36 cellular contexts compared by ENCODE assay signal in genomic region chr7:92820191-92820590, GRCh38. TPM values are rescaled to one million over a fixed set of nuclear protein-coding genes. Genes with fewer than 3 reads are reported as not detected.
DNase-seq lines count a peak whose midpoint lies in the region; ATAC-seq, FAIRE-seq and TF ChIP-seq lines count a peak whose summit lies in the region.
"Had no signal": no experiment of that assay in that cellular context is flagged by ENCODE, and none has a peak within 500 bp of the region (broad histone marks: within the 10 kb centered on the region; RNA-seq: fewer than 3 reads in every experiment).

No MANE protein-coding gene starts in this region.

- H3K4ac ChIP-seq in mesenchymal stem cell (ENCODE audit: low read depth in 1 of 2, low read length in 2 of 2), result no peak overlapping the region

- POLR2A ChIA-PET in Panc1 (lab: Charles Lee), result no interaction called here
- POLR2A ChIA-PET in naive thymus-derived CD4-positive, alpha-beta T cell (lab: Charles Lee), result interaction anchor here (0.8 to 1.0 kb wide), 2 partner anchors 13 to 122 kb away, joined by 3 to 4 read pairs; no protein-coding TSS in a partner anchor
- POLR2A ChIA-PET in CD8-positive, alpha-beta T cell (lab: Charles Lee), result no interaction called here

- H3K18ac ChIP-seq in mesenchymal stem cell (ENCODE audit: low read depth in 1 of 2, low read length in 2 of 2), result no peak overlapping the region

- H3K4me2 ChIP-seq in mesenchymal stem cell (ENCODE audit: low read length, poor library complexity, severe bottlenecking), result no peak overlapping the region
- H3K4me2 ChIP-seq: neural progenitor cell, PC-9 had no signal

- no peak overlapping the region for H2BK15ac ChIP-seq in mesenchymal stem cell (ENCODE audit: low read depth, poor library complexity, severe bottlenecking)

- TF ChIP-seq CTCF in Panc1 (IDR thresholded peaks at IDR 0.05), result no peak
- no peak for TF ChIP-seq CTCF in CD8-positive, alpha-beta T cell (IDR thresholded peaks at IDR 0.05)

- H3K9me3 ChIP-seq in Panc1 (ENCODE audit: control insufficient read depth, insufficient read depth, low read depth, low read length), result peaks cover 34% of the 10 kb centered on the region
- peaks cover 9% of the 10 kb centered on the region for H3K9me3 ChIP-seq in mesenchymal stem cell (ENCODE audit: control insufficient read depth, low read length)
- no peaks in the 10 kb centered on the region for H3K9me3 ChIP-seq in naive thymus-derived CD4-positive, alpha-beta T cell (ENCODE audit: control insufficient read depth in 2 of 3, low read length in 3 of 3)
- H3K9me3 ChIP-seq in CD8-positive, alpha-beta T cell (ENCODE audit: low read length), result no peaks in the 10 kb centered on the region
- H3K9me3 ChIP-seq: colonic mucosa had no signal

- no peak overlapping the region for H4K91ac ChIP-seq in mesenchymal stem cell (ENCODE audit: low read length)

- H3K27me3 Mint-ChIP-seq in activated naive CD4-positive, alpha-beta T cell treated with anti-CD3 and anti-CD28 coated beads for 36 hours (ENCODE audit: low read depth), result no peaks in the 10 kb centered on the region
- H3K27me3 Mint-ChIP-seq in naive thymus-derived CD4-positive, alpha-beta T cell, result no peaks in the 10 kb centered on the region
- H3K27me3 Mint-ChIP-seq in CD8-positive, alpha-beta T cell (ENCODE audit: low read depth), result no peaks in the 10 kb centered on the region
- H3K27me3 Mint-ChIP-seq: activated naive CD4-positive, alpha-beta T cell treated with anti-CD3 and anti-CD28 coated beads, Interleukin-2, amount 10 ng/mL, durations not matched to agents 7 days and 5 days; B cell; CD8-positive, alpha-beta memory T cell had no signal

- no TSS peak for BruUV-seq in Panc1 (replicated peaks; lab: Mats Ljungman, UMichigan)

- H2BK120ac ChIP-seq in mesenchymal stem cell (ENCODE audit: low read depth, low read length), result no peak overlapping the region

- H3K23ac ChIP-seq in mesenchymal stem cell (ENCODE audit: low read length in 2 of 2), result no peak overlapping the region

- H2AK5ac ChIP-seq in mesenchymal stem cell (ENCODE audit: low read length, severe bottlenecking), result no peak overlapping the region

- FAIRE-seq in H54 (lab: Jason Lieb, UNC), result peak; percentile 71
- FAIRE-seq: GM18507, H1, HTR-8/SVneo had no signal

- peak overlapping the region; percentile 52 for H3K27ac Mint-ChIP-seq in activated naive CD4-positive, alpha-beta T cell treated with anti-CD3 and anti-CD28 coated beads for 36 hours
- no peak overlapping the region for H3K27ac Mint-ChIP-seq in activated naive CD4-positive, alpha-beta T cell treated with anti-CD3 and anti-CD28 coated beads, Interleukin-2, amount 50 U/mL, for 72 hours
- no peak overlapping the region for H3K27ac Mint-ChIP-seq in naive thymus-derived CD4-positive, alpha-beta T cell
- no peak overlapping the region for H3K27ac Mint-ChIP-seq in CD8-positive, alpha-beta T cell
- H3K27ac Mint-ChIP-seq: activated naive CD4-positive, alpha-beta T cell treated with anti-CD3 and anti-CD28 coated beads, Interleukin-2, amount 10 ng/mL, durations not matched to agents 7 days and 5 days; B cell; neural progenitor cell had no signal

- intact Hi-C loops in activated naive CD4-positive, alpha-beta T cell treated with anti-CD3 and anti-CD28 coated beads for 36 hours (cut with micrococcal nuclease), result no loop called here
- intact Hi-C loops in Panc1 (cut with micrococcal nuclease; ENCODE audit: unreplicated experiment), result no loop called here
- intact Hi-C loops in naive thymus-derived CD4-positive, alpha-beta T cell (cut with micrococcal nuclease), result no loop called here
- intact Hi-C loops in CD8-positive, alpha-beta T cell (cut with DNase I, micrococcal nuclease), result no loop called here

- no peak overlapping the region for H2AFZ ChIP-seq in mesenchymal stem cell (ENCODE audit: low read depth, low read length)
- H2AFZ ChIP-seq: neural progenitor cell, PC-9 had no signal

- H3K4me1 Mint-ChIP-seq in activated naive CD4-positive, alpha-beta T cell treated with anti-CD3 and anti-CD28 coated beads for 36 hours (ENCODE audit: low read depth), result peaks cover 77% of the 10 kb centered on the region
- H3K4me1 Mint-ChIP-seq in naive thymus-derived CD4-positive, alpha-beta T cell, result peaks cover 21 to 71% (median 55%) of the 10 kb centered on the region in 7 donors
- peaks cover 55% of the 10 kb centered on the region for H3K4me1 Mint-ChIP-seq in CD8-positive, alpha-beta T cell (ENCODE audit: low read depth)
- H3K4me1 Mint-ChIP-seq: neural progenitor cell had no signal

- H3K14ac ChIP-seq in mesenchymal stem cell (ENCODE audit: low read length in 2 of 2), result no peak overlapping the region

- DNase-seq in activated naive CD4-positive, alpha-beta T cell treated with anti-CD3 and anti-CD28 coated beads for 36 hours, result no peak
- no peak for DNase-seq in activated naive CD4-positive, alpha-beta T cell treated with anti-CD3 and anti-CD28 coated beads, Interleukin-2, amount 50 U/mL, for 72 hours (ENCODE audit: low spot score in 2 of 2)
- DNase-seq in H54 (ENCODE audit: insufficient read length, low spot score), result no peak
- DNase-seq in Panc1 (ENCODE audit: low read depth, low spot score), result no peak
- peak; percentile 24 for DNase-seq in mesenchymal stem cell
- DNase-seq in naive thymus-derived CD4-positive, alpha-beta T cell, result no peak
- no peak for DNase-seq in CD8-positive, alpha-beta T cell
- no peak for DNase-seq in superior temporal gyrus (ENCODE audit: extremely low spot score)
- DNase-seq: ACHN; activated CD4-positive, alpha-beta T cell treated with anti-CD3 and anti-CD28 coated beads for 4 hours; activated naive CD4-positive, alpha-beta T cell treated with anti-CD3 and anti-CD28 coated beads, Interleukin-2, amount 10 ng/mL, durations not matched to agents 7 days and 5 days; activated T-cell treated with anti-CD3 and anti-CD28 coated beads, Interleukin-2, amount 50 U/mL, for 4 hours; aorta; CD8-positive, alpha-beta memory T cell; colonic mucosa; DMS 273 treated with DMSO at 0.1 percent for 48 hours; effector CD4-positive, alpha-beta T cell; hypothalamus; KBM-7; left cardiac atrium; NCI-H1417 treated with DMSO at 0.1 percent for 48 hours; NCI-H2081; NCI-H526; NK-92 treated with Interleukin-12 subunit alpha and Interleukin-12 subunit beta, amount 100 ng/mL, for 24 hours; PC-9; right cardiac atrium; spleen; stimulated activated CD8-positive, alpha-beta memory T cell treated with anti-CD3 and anti-CD28 coated beads, Interleukin-4, amount 100 ng/mL, for 48 hours; trophoblast cell had no signal

- peaks cover 40% of the 10 kb centered on the region for H3K36me3 Mint-ChIP-seq in activated naive CD4-positive, alpha-beta T cell treated with anti-CD3 and anti-CD28 coated beads for 36 hours (ENCODE audit: low read depth)
- H3K36me3 Mint-ChIP-seq in activated naive CD4-positive, alpha-beta T cell treated with anti-CD3 and anti-CD28 coated beads, Interleukin-2, amount 50 U/mL, for 72 hours, result peaks cover 26 to 61% of the 10 kb centered on the region in 2 donors
- peaks cover 6 to 53% (median 27%) of the 10 kb centered on the region in 5 donors for H3K36me3 Mint-ChIP-seq in naive thymus-derived CD4-positive, alpha-beta T cell
- peaks cover 14% of the 10 kb centered on the region for H3K36me3 Mint-ChIP-seq in CD8-positive, alpha-beta T cell

- H3K27ac ChIP-seq in Panc1 (ENCODE audit: low read length) (peak overlapping the region; percentile 54), mesenchymal stem cell (ENCODE audit: low read length, poor library complexity, severe bottlenecking) (no peak overlapping the region)
- H3K27ac ChIP-seq in naive thymus-derived CD4-positive, alpha-beta T cell (ENCODE audit: low read depth, low read length), result no peak overlapping the region
- H3K27ac ChIP-seq in CD8-positive, alpha-beta T cell (ENCODE audit: low read depth, low read length), result no peak overlapping the region
- H3K27ac ChIP-seq: colonic mucosa, neural progenitor cell, PC-9, spleen had no signal

- in situ Hi-C loops in Panc1 (cut with HindIII; ENCODE audit: low pct_unique_long_range_greater_than_20kb, low sequenced_read_pairs), result no loop called here

- H3K27me3 ChIP-seq in Panc1 (ENCODE audit: control insufficient read depth, insufficient read depth, low read length) (no peaks in the 10 kb centered on the region), mesenchymal stem cell (ENCODE audit: control insufficient read depth in 1 of 2, insufficient read depth in 1 of 2, low read length in 2 of 2) (no peaks in the 10 kb centered on the region)
- H3K27me3 ChIP-seq in naive thymus-derived CD4-positive, alpha-beta T cell (ENCODE audit: control insufficient read depth in 2 of 2, insufficient read depth in 2 of 2, low read length in 2 of 2), result no peaks in the 10 kb centered on the region
- no peaks in the 10 kb centered on the region for H3K27me3 ChIP-seq in CD8-positive, alpha-beta T cell (ENCODE audit: insufficient read depth, low read length)
- H3K27me3 ChIP-seq: colonic mucosa, neural progenitor cell, spleen had no signal

- H3K4me1 ChIP-seq in Panc1 (ENCODE audit: control insufficient read depth, insufficient read depth, low read length) (peaks cover 29% of the 10 kb centered on the region), mesenchymal stem cell (ENCODE audit: control insufficient read depth, insufficient read depth, low read depth, low read length) (peaks cover 2% of the 10 kb centered on the region)
- H3K4me1 ChIP-seq in naive thymus-derived CD4-positive, alpha-beta T cell (ENCODE audit: control insufficient read depth in 2 of 2, insufficient read depth in 2 of 2, low read length in 2 of 2), result peaks cover 5 to 7% of the 10 kb centered on the region in 2 donors
- no peaks in the 10 kb centered on the region for H3K4me1 ChIP-seq in CD8-positive, alpha-beta T cell (ENCODE audit: insufficient read depth, low read length)
- H3K4me1 ChIP-seq: colonic mucosa, neural progenitor cell had no signal

- no peak for ATAC-seq in activated naive CD4-positive, alpha-beta T cell treated with anti-CD3 and anti-CD28 coated beads, Interleukin-2, amount 50 U/mL, for 72 hours
- no peak for ATAC-seq in Panc1
- ATAC-seq in naive thymus-derived CD4-positive, alpha-beta T cell, result no peak
- no peak for ATAC-seq in CD8-positive, alpha-beta T cell
- ATAC-seq: activated T-cell treated with anti-CD3 and anti-CD28 coated beads, Interleukin-2, amount 50 U/mL, for 4 hours; left cardiac atrium; right cardiac atrium; Right ventricle myocardium inferior; SK-N-SH treated with all-trans-retinoic acid at 6 μM for 48 hours had no signal

- H4K8ac ChIP-seq in mesenchymal stem cell (ENCODE audit: low read length), result no peak overlapping the region

- WGBS in mesenchymal stem cell, result 71% methylated on average over 2 of the region's 3 CpGs

- peaks cover 15% of the 10 kb centered on the region for H3K9me3 Mint-ChIP-seq in activated naive CD4-positive, alpha-beta T cell treated with anti-CD3 and anti-CD28 coated beads for 36 hours
- H3K9me3 Mint-ChIP-seq in activated naive CD4-positive, alpha-beta T cell treated with anti-CD3 and anti-CD28 coated beads, Interleukin-2, amount 50 U/mL, for 72 hours, result peaks cover 0 to 15% of the 10 kb centered on the region in 2 donors
- H3K9me3 Mint-ChIP-seq in naive thymus-derived CD4-positive, alpha-beta T cell, result peaks cover 6 to 33% (median 19%) of the 10 kb centered on the region in 11 donors
- peaks cover 17% of the 10 kb centered on the region for H3K9me3 Mint-ChIP-seq in CD8-positive, alpha-beta T cell

- no peak overlapping the region for H2BK5ac ChIP-seq in mesenchymal stem cell (ENCODE audit: low read depth, low read length, poor library complexity, severe bottlenecking)

- H3K36me3 ChIP-seq in Panc1 (ENCODE audit: control insufficient read depth, insufficient read depth, low read length) (no peaks in the 10 kb centered on the region; the same call in 1 of the 2 replicates), mesenchymal stem cell (ENCODE audit: control insufficient read depth in 1 of 2, insufficient read depth in 2 of 2, low read depth in 1 of 2, low read length in 2 of 2) (no peaks in the 10 kb centered on the region)
- no peaks in the 10 kb centered on the region for H3K36me3 ChIP-seq in naive thymus-derived CD4-positive, alpha-beta T cell (ENCODE audit: control insufficient read depth in 2 of 3, insufficient read depth in 3 of 3, low read length in 3 of 3)
- no peaks in the 10 kb centered on the region for H3K36me3 ChIP-seq in CD8-positive, alpha-beta T cell (ENCODE audit: insufficient read depth, low read length)
- H3K36me3 ChIP-seq: colonic mucosa, neural progenitor cell, spleen had no signal

- no peaks in the 10 kb centered on the region for H3K79me1 ChIP-seq in mesenchymal stem cell (replicated peaks; ENCODE audit: low read length, poor library complexity, severe bottlenecking)

- CTCF ChIA-PET in activated naive CD4-positive, alpha-beta T cell treated with anti-CD3 and anti-CD28 coated beads for 36 hours (lab: Charles Lee), result interaction anchor here (1.2 to 1.7 kb wide), 3 partner anchors 9 to 92 kb away, joined by 3 to 9 read pairs (median 4); no protein-coding TSS in a partner anchor
- CTCF ChIA-PET in Panc1 (lab: Charles Lee), result no interaction called here
- CTCF ChIA-PET in naive thymus-derived CD4-positive, alpha-beta T cell (lab: Charles Lee), result interaction anchor here (1.3 to 3.3 kb wide), 2 partner anchors 11 to 13 kb away, joined by 3 to 7 read pairs; no protein-coding TSS in a partner anchor
- CTCF ChIA-PET in CD8-positive, alpha-beta T cell (lab: Charles Lee), result no interaction called here

- H3K9ac ChIP-seq in mesenchymal stem cell (ENCODE audit: low read length), result no peak overlapping the region
- H3K9ac ChIP-seq: neural progenitor cell had no signal

- no peak overlapping the region for H3K4me3 ChIP-seq in Panc1 (ENCODE audit: low read depth in 2 of 2, low read length in 2 of 2)
- H3K4me3 ChIP-seq in mesenchymal stem cell (ENCODE audit: insufficient read depth in 1 of 2, low read depth in 1 of 2, low read length in 2 of 2), result no peak overlapping the region
- H3K4me3 ChIP-seq in naive thymus-derived CD4-positive, alpha-beta T cell (ENCODE audit: low read length), result no peak overlapping the region
- no peak overlapping the region for H3K4me3 ChIP-seq in CD8-positive, alpha-beta T cell (ENCODE audit: low read depth, low read length)
- H3K4me3 ChIP-seq: colonic mucosa, neural progenitor cell, PC-9, spleen had no signal

- no peak overlapping the region for H3K4me3 Mint-ChIP-seq in activated naive CD4-positive, alpha-beta T cell treated with anti-CD3 and anti-CD28 coated beads for 36 hours
- peak overlapping the region in 3 of 10 donors; percentile 25 to 51 (median 33) for H3K4me3 Mint-ChIP-seq in naive thymus-derived CD4-positive, alpha-beta T cell
- H3K4me3 Mint-ChIP-seq in CD8-positive, alpha-beta T cell, result no peak overlapping the region
- H3K4me3 Mint-ChIP-seq: activated naive CD4-positive, alpha-beta T cell treated with anti-CD3 and anti-CD28 coated beads, Interleukin-2, amount 10 ng/mL, durations not matched to agents 7 days and 5 days; activated T-cell treated with anti-CD3 and anti-CD28 coated beads, Interleukin-2, amount 50 U/mL, for 4 hours; B cell; neural progenitor cell had no signal

- H2BK12ac ChIP-seq in mesenchymal stem cell (ENCODE audit: low read length in 2 of 2), result no peak overlapping the region

- no peak for TF ChIP-seq POLR2A in H54 (IDR thresholded peaks at IDR 0.05; ENCODE audit: low read depth, low read length)

RNA-seq across cellular contexts. Expression of gene CDK6, which starts 16.2 kb away (rescaled TPM):
- 100 to 1,000 TPM in 1 of 2 experiments, 10 to 100 TPM in 1; 99.4 to 101 TPM for total RNA-seq in activated naive CD4-positive, alpha-beta T cell treated with anti-CD3 and anti-CD28 coated beads for 36 hours
- total RNA-seq in activated naive CD4-positive, alpha-beta T cell treated with anti-CD3 and anti-CD28 coated beads, Interleukin-2, amount 50 U/mL, for 72 hours, result 100 to 1,000 TPM in 1 of 2 donors, 10 to 100 TPM in 1; 91.6 to 153 TPM
- total RNA-seq in Panc1 (2021; ENCODE audit: unreplicated experiment), result 57.4 TPM
- 8.6 TPM for polyA plus RNA-seq in Panc1 (2012; ENCODE audit: insufficient read length)
- polyA plus RNA-seq in mesenchymal stem cell (2013, experiment 1 of 2), result 14.4 TPM
- polyA plus RNA-seq in mesenchymal stem cell (2013, experiment 2 of 2), result 14.4 TPM
- 100 to 1,000 TPM in 1 of 5 experiments, 10 to 100 TPM in 4; 15.8 to 156 (median 61.9) TPM for total RNA-seq in naive thymus-derived CD4-positive, alpha-beta T cell
- polyA plus RNA-seq in naive thymus-derived CD4-positive, alpha-beta T cell, result 10 to 100 TPM; 30.0 to 36.8 TPM
- 10 to 100 TPM; 15.9 to 16.7 TPM for total RNA-seq in CD8-positive, alpha-beta T cell

Comparison
In these comparisons a context has a peak if more than half of its experiments do, and no peak if none do; other contexts are left out.
1. CTCF ChIA-PET loops: an anchor here in activated naive CD4-positive, alpha-beta T cell treated with anti-CD3 and anti-CD28 coated beads for 36 hours (1.2 to 1.7 kb wide) and naive thymus-derived CD4-positive, alpha-beta T cell (1.3 to 3.3 kb wide); none called in Panc1 and CD8-positive, alpha-beta T cell.